ENCODE assay signal across 1 cellular context in genomic region chr2:237614151-237614720, GRCh38.
A peak's percentile ranks its signal among the peaks of the same experiment; 100 is the strongest.
TF ChIP-seq lines count a peak whose summit lies in the region.

No MANE protein-coding gene starts in this region.

TF ChIP-seq in HepG2, 621 proteins besides CTCF, POLR2A, EP300 and RAD21 (continued from another document and continues in another):
- TF ChIP-seq ZNF318 (CRISPR knock-in tag; IDR thresholded peaks at IDR 0.05) (no peak; the same call in 1 of the 2 replicates), KAT2B (IDR thresholded peaks at IDR 0.05; ENCODE audit: borderline replicate concordance, low read depth, low read length) (no peak), MIXL1 (CRISPR knock-in tag; IDR thresholded peaks at IDR 0.05) (peak; percentile 94), FOXO1 (CRISPR knock-in tag; IDR thresholded peaks at IDR 0.05) (peak; percentile 97), ZNF530 (CRISPR knock-in tag; IDR thresholded peaks at IDR 0.05; ENCODE audit: low read depth) (no peak), ZNF546 (CRISPR knock-in tag; conservative IDR thresholded peaks at IDR 0.05) (no peak), ZNF143 (CRISPR knock-in tag; IDR thresholded peaks at IDR 0.05) (0 out of 2 replicates have a peak, but pooled peaks have one; percentile 47), ZBTB7B (CRISPR knock-in tag; IDR thresholded peaks at IDR 0.05) (peak; percentile 98), ZFP90 (CRISPR knock-in tag; IDR thresholded peaks at IDR 0.05; ENCODE audit: borderline replicate concordance) (peak; percentile 69; the same call in 1 of the 2 replicates), ELK4 (CRISPR knock-in tag; IDR thresholded peaks at IDR 0.05; ENCODE audit: borderline replicate concordance) (no peak), KLF9 (CRISPR knock-in tag; IDR thresholded peaks at IDR 0.05; ENCODE audit: low read depth) (0 out of 2 replicates have a peak, but pooled peaks have one; percentile 65), BCL3 (CRISPR knock-in tag; IDR thresholded peaks at IDR 0.05) (no peak; the same call in none of the 2 replicates), ZNF713 (CRISPR knock-in tag; IDR thresholded peaks at IDR 0.05) (no peak), ZGPAT (CRISPR knock-in tag; IDR thresholded peaks at IDR 0.05) (peak; percentile 94), SRSF1 (optimal IDR thresholded peaks at IDR 0.05; ENCODE audit: low read depth, low read length) (no peak), ZNF282 (IDR thresholded peaks at IDR 0.05; ENCODE audit: partially characterized antibody) (no peak), ZNF772 (CRISPR knock-in tag; IDR thresholded peaks at IDR 0.05) (peak; percentile 94), ZNF619 (CRISPR knock-in tag; IDR thresholded peaks at IDR 0.05) (no peak), TSC22D2 (CRISPR knock-in tag; IDR thresholded peaks at IDR 0.05; ENCODE audit: borderline replicate concordance) (peak; percentile 59; the same call in 1 of the 2 replicates), HMGA1 (CRISPR knock-in tag; conservative IDR thresholded peaks at IDR 0.05) (no peak), ZNF704 (CRISPR knock-in tag; IDR thresholded peaks at IDR 0.05; ENCODE audit: borderline replicate concordance) (no peak), TCF7 (IDR thresholded peaks at IDR 0.05; ENCODE audit: low read depth) (peak; percentile 95), ZBTB20 (CRISPR knock-in tag; IDR thresholded peaks at IDR 0.05; ENCODE audit: borderline replicate concordance, low read depth) (peak; percentile 83; the same call in 1 of the 2 replicates), MATR3 (CRISPR knock-in tag; IDR thresholded peaks at IDR 0.05) (no peak), GATA4 (IDR thresholded peaks at IDR 0.05; ENCODE audit: borderline replicate concordance, low read depth) (peak; percentile 98), IRF9 (CRISPR knock-in tag; IDR thresholded peaks at IDR 0.05; ENCODE audit: borderline replicate concordance) (peak; percentile 87), ZMYM4 (CRISPR knock-in tag; IDR thresholded peaks at IDR 0.05) (peak; percentile 84), ZNF562 (CRISPR knock-in tag; IDR thresholded peaks at IDR 0.05; ENCODE audit: borderline replicate concordance) (no peak), ZBTB2 (CRISPR knock-in tag; IDR thresholded peaks at IDR 0.05; ENCODE audit: low read depth) (no peak), IRF2 (CRISPR knock-in tag; IDR thresholded peaks at IDR 0.05) (peak; percentile 97), ZNF3 (CRISPR knock-in tag; IDR thresholded peaks at IDR 0.05) (0 out of 2 replicates have a peak, but pooled peaks have one; percentile 46), ATF2 (CRISPR knock-in tag; IDR thresholded peaks at IDR 0.05) (peak; percentile 97), CREB1 (IDR thresholded peaks at IDR 0.05) (peak; percentile 73), CREB1 (CRISPR knock-in tag; IDR thresholded peaks at IDR 0.05) (peak; percentile 87), BCLAF1 (IDR thresholded peaks at IDR 0.05) (no peak), POLR2G (IDR thresholded peaks at IDR 0.05; ENCODE audit: low read depth, low read length) (no peak), ZBTB21 (CRISPR knock-in tag; IDR thresholded peaks at IDR 0.05) (peak; percentile 81)
